ENCODE assay signal across 2 cellular contexts in genomic region chr6:149013932-149014331, GRCh38.
TF ChIP-seq lines count a peak whose summit lies in the region.

No MANE protein-coding gene starts in this region.

TF ChIP-seq in HepG2, 621 proteins besides CTCF, POLR2A, EP300 and RAD21:
- TF ChIP-seq ARNTL (CRISPR knock-in tag; IDR thresholded peaks at IDR 0.05), result no peak
- TF ChIP-seq SRF (IDR thresholded peaks at IDR 0.05; ENCODE audit: low read depth, low read length), result no peak
- TF ChIP-seq ONECUT2 (CRISPR knock-in tag; IDR thresholded peaks at IDR 0.05), result no peak
- TF ChIP-seq, protein P1, sequence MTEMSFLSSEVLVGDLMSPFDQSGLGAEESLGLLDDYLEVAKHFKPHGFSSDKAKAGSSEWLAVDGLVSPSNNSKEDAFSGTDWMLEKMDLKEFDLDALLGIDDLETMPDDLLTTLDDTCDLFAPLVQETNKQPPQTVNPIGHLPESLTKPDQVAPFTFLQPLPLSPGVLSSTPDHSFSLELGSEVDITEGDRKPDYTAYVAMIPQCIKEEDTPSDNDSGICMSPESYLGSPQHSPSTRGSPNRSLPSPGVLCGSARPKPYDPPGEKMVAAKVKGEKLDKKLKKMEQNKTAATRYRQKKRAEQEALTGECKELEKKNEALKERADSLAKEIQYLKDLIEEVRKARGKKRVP (CRISPR knock-in tag; IDR thresholded peaks at IDR 0.05), result no peak
- TF ChIP-seq CENPX (CRISPR knock-in tag; IDR thresholded peaks at IDR 0.05), result no peak
- TF ChIP-seq ZNF282 (IDR thresholded peaks at IDR 0.05; ENCODE audit: partially characterized antibody), result no peak
- no peak for TF ChIP-seq SMAD3 (CRISPR knock-in tag; IDR thresholded peaks at IDR 0.05)
- no peak for TF ChIP-seq BCL3 (CRISPR knock-in tag; IDR thresholded peaks at IDR 0.05)
- no peak for TF ChIP-seq CBX5 (CRISPR knock-in tag; IDR thresholded peaks at IDR 0.05; ENCODE audit: borderline replicate concordance)
- TF ChIP-seq ZNF768 (CRISPR knock-in tag; IDR thresholded peaks at IDR 0.05), result no peak
- no peak for TF ChIP-seq ZNF205 (CRISPR knock-in tag; IDR thresholded peaks at IDR 0.05)
- TF ChIP-seq ZFAT (CRISPR knock-in tag; conservative IDR thresholded peaks at IDR 0.05), result no peak
- no peak for TF ChIP-seq SAP130 (CRISPR knock-in tag; IDR thresholded peaks at IDR 0.05; ENCODE audit: low read depth)
- no peak for TF ChIP-seq HDAC2 (CRISPR knock-in tag; IDR thresholded peaks at IDR 0.05)
- TF ChIP-seq ZNF224 (CRISPR knock-in tag; IDR thresholded peaks at IDR 0.05), result no peak

TF ChIP-seq in H1, 55 proteins besides CTCF, POLR2A, EP300 and RAD21:
- TF ChIP-seq KDM4A (IDR thresholded peaks at IDR 0.05; ENCODE audit: low read depth, low read length, severe bottlenecking), result no peak
- no peak for TF ChIP-seq TEAD4 (IDR thresholded peaks at IDR 0.05; ENCODE audit: low read depth, low read length)
- TF ChIP-seq POLR2AphosphoS5 (IDR thresholded peaks at IDR 0.05; ENCODE audit: low read depth, low read length), result peak; percentile 18; the same call in 1 of the 2 replicates
- TF ChIP-seq CEBPB (IDR thresholded peaks at IDR 0.05; ENCODE audit: low read depth, low read length), result no peak
